10 cellular contexts compared by ENCODE assay signal in the genomic region with DNA sequence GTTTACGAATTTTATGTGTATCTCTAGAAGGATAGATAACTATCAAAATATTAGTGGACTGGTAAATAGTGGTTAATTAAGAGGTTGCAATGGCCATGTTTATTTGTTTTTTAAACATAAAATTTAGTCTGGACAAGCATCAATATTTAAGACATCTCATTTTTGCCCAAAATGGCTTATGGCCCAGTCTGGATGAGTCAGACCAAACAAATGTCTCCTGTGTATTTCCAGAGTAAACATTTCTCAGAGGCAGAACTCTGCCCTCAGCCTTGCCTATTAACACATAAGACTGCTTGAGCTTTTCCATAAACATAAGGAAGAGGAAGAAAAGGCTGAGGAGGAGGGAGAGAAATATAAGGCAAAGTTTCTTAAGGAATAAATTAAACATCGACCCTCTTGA.
DNase-seq lines count a peak whose midpoint lies in the region; ATAC-seq, FAIRE-seq and TF ChIP-seq lines count a peak whose summit lies in the region.
"Had no signal": no experiment of that assay in that cellular context is flagged by ENCODE, and none has a peak within 500 bp of the region (broad histone marks: within the 10 kb centered on the region; RNA-seq: fewer than 3 reads in every experiment).

No MANE protein-coding gene starts in this region.

- DNase-seq in HS-5 (ENCODE audit: low read depth) (peak; percentile 5), bronchial epithelial cell (ENCODE audit: low read depth) (peak; percentile 55), HepG2 (ENCODE audit: low spot score) (peak; percentile 19), uterus (peak in 1 of 2 donors; percentile 19), GM13976 (ENCODE audit: low spot score) (no peak)
- DNase-seq in activated CD8-positive, alpha-beta memory T cell treated with anti-CD3 and anti-CD28 coated beads, Interleukin-2, amount 10 ng/mL, durations not matched to agents 7 days and 5 days, result no peak
- DNase-seq in activated CD8-positive, alpha-beta T cell treated with anti-CD3 and anti-CD28 coated beads for 36 hours, result no peak
- DNase-seq: stimulated activated CD4-positive, alpha-beta T cell treated with anti-CD3 and anti-CD28 coated beads, Interleukin-15, amount 100 ng/mL, for 24 hours; T-helper 9 cell had no signal

- no peaks in the 10 kb centered on the region for H4K20me1 ChIP-seq in HepG2 (ENCODE audit: insufficient read depth, low read length)

- TF ChIP-seq RAD21 in HepG2 (CRISPR knock-in tag; IDR thresholded peaks at IDR 0.05), result no peak

- no peaks in the 10 kb centered on the region for H3K9me3 ChIP-seq in HepG2 (ENCODE audit: low read length)
- no peaks in the 10 kb centered on the region for H3K9me3 ChIP-seq in uterus

- POLR2A ChIA-PET in HepG2 (lab: Yijun Ruan, JAX), result no interaction called here
- POLR2A ChIA-PET in activated CD8-positive, alpha-beta T cell treated with anti-CD3 and anti-CD28 coated beads for 36 hours (lab: Charles Lee), result no interaction called here

- H3K27ac Mint-ChIP-seq in activated CD8-positive, alpha-beta memory T cell treated with anti-CD3 and anti-CD28 coated beads, Interleukin-2, amount 10 ng/mL, durations not matched to agents 7 days and 5 days, result no peak overlapping the region
- H3K27ac Mint-ChIP-seq in activated CD8-positive, alpha-beta T cell treated with anti-CD3 and anti-CD28 coated beads for 36 hours, result no peak overlapping the region

- no peak overlapping the region for H3K27ac ChIP-seq in HepG2 (ENCODE audit: extremely low read length, insufficient read depth, low read length)
- peak overlapping the region; percentile 41 to 73 for H3K27ac ChIP-seq in uterus

- H3K4me1 ChIP-seq in HepG2 (ENCODE audit: insufficient read depth, low read length), result peaks cover 30% of the 10 kb centered on the region
- no peaks in the 10 kb centered on the region for H3K4me1 ChIP-seq in uterus

- TF ChIP-seq POLR2A in HepG2 (IDR thresholded peaks at IDR 0.05; ENCODE audit: insufficient read depth in 1 of 2, low read depth in 2 of 2, low read length in 2 of 2), result no peak
- TF ChIP-seq POLR2A in uterus (IDR thresholded peaks at IDR 0.05), result no peak

- no peak overlapping the region for H3K9ac ChIP-seq in HepG2 (ENCODE audit: insufficient read depth, low read depth, low read length)

- intact Hi-C loops in HepG2 (cut with micrococcal nuclease; ENCODE audit: unreplicated experiment) (no loop called here), uterus (cut with DNase I; ENCODE audit: low total_unique reads) (no loop called here)
- intact Hi-C loops in activated CD8-positive, alpha-beta T cell treated with anti-CD3 and anti-CD28 coated beads for 36 hours (cut with micrococcal nuclease), result no loop called here

- H3K36me3 Mint-ChIP-seq in activated CD8-positive, alpha-beta memory T cell treated with anti-CD3 and anti-CD28 coated beads, Interleukin-2, amount 10 ng/mL, durations not matched to agents 7 days and 5 days, result no peaks in the 10 kb centered on the region
- no peaks in the 10 kb centered on the region for H3K36me3 Mint-ChIP-seq in activated CD8-positive, alpha-beta T cell treated with anti-CD3 and anti-CD28 coated beads for 36 hours (ENCODE audit: low read depth)

- no peak overlapping the region for H3K4me3 Mint-ChIP-seq in activated CD8-positive, alpha-beta memory T cell treated with anti-CD3 and anti-CD28 coated beads, Interleukin-2, amount 10 ng/mL, durations not matched to agents 7 days and 5 days
- no peak overlapping the region for H3K4me3 Mint-ChIP-seq in activated CD8-positive, alpha-beta T cell treated with anti-CD3 and anti-CD28 coated beads for 36 hours

- no peaks in the 10 kb centered on the region for H3K79me2 ChIP-seq in HepG2 (ENCODE audit: insufficient read depth, low read length)

- in situ Hi-C loops in HepG2 (cut with HindIII; ENCODE audit: extremely low pct_ligation_motif_present, low pct_unique_long_range_greater_than_20kb) (no loop called here), GM13976 (cut with MboI; ENCODE audit: low sequenced_read_pairs, unreplicated experiment) (no loop called here)

- no peaks in the 10 kb centered on the region for H3K9me3 Mint-ChIP-seq in activated CD8-positive, alpha-beta memory T cell treated with anti-CD3 and anti-CD28 coated beads, Interleukin-2, amount 10 ng/mL, durations not matched to agents 7 days and 5 days (ENCODE audit: low read depth)
- H3K9me3 Mint-ChIP-seq in activated CD8-positive, alpha-beta T cell treated with anti-CD3 and anti-CD28 coated beads for 36 hours, result no peaks in the 10 kb centered on the region

- H3K27me3 ChIP-seq in bronchial epithelial cell (ENCODE audit: control insufficient read depth, insufficient read depth, low read length), result no peaks in the 10 kb centered on the region
- no peaks in the 10 kb centered on the region for H3K27me3 ChIP-seq in HepG2 (ENCODE audit: control insufficient read depth in 1 of 2, insufficient read depth in 2 of 2, low read length in 2 of 2)
- H3K27me3 ChIP-seq in uterus, result no peaks in the 10 kb centered on the region

- BruUV-seq in HepG2 (replicated peaks; lab: Mats Ljungman, UMichigan), result no TSS peak

- H2AFZ ChIP-seq in HepG2 (ENCODE audit: low read length), result no peak overlapping the region

- 0% methylated on average over 2 of the region's 2 CpGs for WGBS in HepG2 (ENCODE audit: low lambda C conversion rate)

- CTCF ChIA-PET in HepG2 (lab: Yijun Ruan, JAX; ENCODE audit: low intra/inter-chr PET ratio, low total read pairs), result no interaction called here
- CTCF ChIA-PET in activated CD8-positive, alpha-beta memory T cell treated with anti-CD3 and anti-CD28 coated beads, Interleukin-2, amount 10 ng/mL, durations not matched to agents 7 days and 5 days (lab: Charles Lee), result no interaction called here
- CTCF ChIA-PET in activated CD8-positive, alpha-beta T cell treated with anti-CD3 and anti-CD28 coated beads for 36 hours (lab: Charles Lee), result no interaction called here

- H3K36me3 ChIP-seq in bronchial epithelial cell (ENCODE audit: control insufficient read depth, insufficient read depth, low read length) (no peaks in the 10 kb centered on the region), HepG2 (replicated peaks in 1 of 2; ENCODE audit: control insufficient read depth in 1 of 2, insufficient read depth in 2 of 2, low read length in 2 of 2) (no peaks in the 10 kb centered on the region), uterus (no peaks in the 10 kb centered on the region)

- peak overlapping the region; percentile 23; the same call in 1 of the 2 replicates for H3K4me2 ChIP-seq in HepG2 (ENCODE audit: low read depth, low read length)

- no peak overlapping the region for H3K4me3 ChIP-seq in bronchial epithelial cell (ENCODE audit: low read depth, low read length)
- no peak overlapping the region for H3K4me3 ChIP-seq in HepG2 (replicated peaks in 1 of 3; ENCODE audit: insufficient read depth in 1 of 3, low read depth in 2 of 3, low read length in 3 of 3)
- no peak overlapping the region for H3K4me3 ChIP-seq in uterus
- H3K4me3 ChIP-seq: K562 had no signal

- ATAC-seq in HepG2, result peak; percentile 90
- no peak for ATAC-seq in activated CD8-positive, alpha-beta memory T cell treated with anti-CD3 and anti-CD28 coated beads, Interleukin-2, amount 10 ng/mL, durations not matched to agents 7 days and 5 days
- no peak for ATAC-seq in activated CD8-positive, alpha-beta T cell treated with anti-CD3 and anti-CD28 coated beads for 36 hours
- ATAC-seq: K562 had no signal

- H3K27me3 Mint-ChIP-seq in activated CD8-positive, alpha-beta memory T cell treated with anti-CD3 and anti-CD28 coated beads, Interleukin-2, amount 10 ng/mL, durations not matched to agents 7 days and 5 days, result no peaks in the 10 kb centered on the region
- H3K27me3 Mint-ChIP-seq in activated CD8-positive, alpha-beta T cell treated with anti-CD3 and anti-CD28 coated beads for 36 hours, result peaks cover 1% of the 10 kb centered on the region

- no peak for TF ChIP-seq EP300 in HepG2 (IDR thresholded peaks at IDR 0.05; ENCODE audit: low read depth in 2 of 2, low read length in 2 of 2)
- TF ChIP-seq EP300 in HepG2 (CRISPR knock-in tag; IDR thresholded peaks at IDR 0.05; ENCODE audit: borderline replicate concordance), result no peak

- H3K4me1 Mint-ChIP-seq in activated CD8-positive, alpha-beta memory T cell treated with anti-CD3 and anti-CD28 coated beads, Interleukin-2, amount 10 ng/mL, durations not matched to agents 7 days and 5 days, result no peaks in the 10 kb centered on the region
- no peaks in the 10 kb centered on the region for H3K4me1 Mint-ChIP-seq in activated CD8-positive, alpha-beta T cell treated with anti-CD3 and anti-CD28 coated beads for 36 hours (ENCODE audit: low read depth)

- TF ChIP-seq CTCF in bronchial epithelial cell (IDR thresholded peaks at IDR 0.05; ENCODE audit: insufficient read depth, low read length, severe bottlenecking) (no peak), HepG2 (CRISPR knock-in tag; IDR thresholded peaks at IDR 0.05) (no peak), uterus (IDR thresholded peaks at IDR 0.05) (no peak), GM13976 (IDR thresholded peaks at IDR 0.05; ENCODE audit: borderline replicate concordance, control extremely low read depth, extremely low read depth, insufficient read depth, missing control alignments) (no peak)
- no peak for TF ChIP-seq CTCF in activated CD8-positive, alpha-beta T cell treated with anti-CD3 and anti-CD28 coated beads for 36 hours (IDR thresholded peaks at IDR 0.05)

- FAIRE-seq in bronchial epithelial cell (lab: Jason Lieb, UNC) (no peak), HepG2 (lab: Jason Lieb, UNC) (peak; percentile 4)
- FAIRE-seq: K562 had no signal

TF ChIP-seq in HepG2, 621 proteins besides CTCF, POLR2A, EP300 and RAD21 (continues in another document):
- no peak for TF ChIP-seq ZNF850 (CRISPR knock-in tag; conservative IDR thresholded peaks at IDR 0.05)
- TF ChIP-seq, protein P1, sequence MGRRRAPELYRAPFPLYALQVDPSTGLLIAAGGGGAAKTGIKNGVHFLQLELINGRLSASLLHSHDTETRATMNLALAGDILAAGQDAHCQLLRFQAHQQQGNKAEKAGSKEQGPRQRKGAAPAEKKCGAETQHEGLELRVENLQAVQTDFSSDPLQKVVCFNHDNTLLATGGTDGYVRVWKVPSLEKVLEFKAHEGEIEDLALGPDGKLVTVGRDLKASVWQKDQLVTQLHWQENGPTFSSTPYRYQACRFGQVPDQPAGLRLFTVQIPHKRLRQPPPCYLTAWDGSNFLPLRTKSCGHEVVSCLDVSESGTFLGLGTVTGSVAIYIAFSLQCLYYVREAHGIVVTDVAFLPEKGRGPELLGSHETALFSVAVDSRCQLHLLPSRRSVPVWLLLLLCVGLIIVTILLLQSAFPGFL (CRISPR knock-in tag; IDR thresholded peaks at IDR 0.05), result no peak

Comparison
In these comparisons a context has a peak if more than half of its experiments do, and no peak if none do; other contexts are left out.
1. DNase-seq: peak in HS-5 (single experiment), bronchial epithelial cell (single experiment) and HepG2 (single experiment); none in GM13976 (single experiment), activated CD8-positive, alpha-beta memory T cell treated with anti-CD3 and anti-CD28 coated beads, Interleukin-2, amount 10 ng/mL, durations not matched to agents 7 days and 5 days (single experiment) and activated CD8-positive, alpha-beta T cell treated with anti-CD3 and anti-CD28 coated beads for 36 hours (single experiment).